In the genomic region with DNA sequence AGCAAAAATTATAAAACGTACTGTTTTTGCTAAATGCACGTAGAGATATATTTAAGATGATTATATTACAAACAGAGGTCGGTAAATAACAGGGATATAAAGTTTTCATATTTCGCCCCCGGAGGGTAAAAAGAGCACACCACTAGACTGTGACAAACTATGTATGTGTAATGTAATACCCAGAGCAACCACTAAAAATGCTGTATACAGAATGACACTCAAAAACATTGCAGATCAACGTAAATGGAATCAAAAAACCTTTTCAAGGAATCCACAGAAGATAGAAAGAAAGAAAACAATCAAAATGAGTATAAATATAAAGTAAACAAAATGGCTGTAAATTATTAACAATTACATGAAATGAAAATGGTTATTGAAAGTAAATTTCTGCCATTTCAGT, we compare ENCODE assay signal across 18 cellular contexts. TPM values are rescaled to one million over a fixed set of nuclear protein-coding genes. Genes with fewer than 3 reads are reported as not detected.
DNase-seq lines count a peak whose midpoint lies in the region; ATAC-seq and TF ChIP-seq lines count a peak whose summit lies in the region.
"Had no signal": no experiment of that assay in that cellular context is flagged by ENCODE, and none has a peak within 500 bp of the region (broad histone marks: within the 10 kb centered on the region; RNA-seq: fewer than 3 reads in every experiment).

No MANE protein-coding gene starts in this region.

- H3K27me3 ChIP-seq in GM06990 (replicated peaks; ENCODE audit: control insufficient read depth, insufficient read depth, low read length) = no peaks in the 10 kb centered on the region
- H3K27me3 ChIP-seq: Peyer's patch had no signal

- in situ Hi-C loops in SK-MEL-5 (cut with HindIII; ENCODE audit: low pct_unique_long_range_greater_than_20kb, low sequenced_read_pairs) = no loop called here

- no peaks in the 10 kb centered on the region for H3K36me3 ChIP-seq in GM06990 (ENCODE audit: control insufficient read depth, insufficient read depth, low read length)
- H3K36me3 ChIP-seq: Peyer's patch had no signal

- DNase-seq in GM06990 (ENCODE audit: extremely low read depth, insufficient read length) (no peak), SK-MEL-5 (ENCODE audit: low read depth, low spot score) (peak; percentile 32), nephron progenitor cell (no peak), NCI-H446 (lab: John Stamatoyannopoulos, UW) (no peak), natural killer cell (no peak)
- DNase-seq: activated CD8-positive, alpha-beta memory T cell treated with anti-CD3 and anti-CD28 coated beads, Interleukin-2, amount 10 ng/mL, durations not matched to agents 7 days and 5 days; activated naive CD8-positive, alpha-beta T cell treated with anti-CD3 and anti-CD28 coated beads, Interleukin-2, amount 50 U/mL, for 24 hours; cortex of kidney; DMS153; kidney glomerular epithelial cell; naive thymus-derived CD8-positive, alpha-beta T cell; NCI-H187 treated with DMSO at 0.1 percent for 48 hours; Peyer's patch; small intestine; T1000 had no signal

- TF ChIP-seq CTCF in GM06990 (IDR thresholded peaks at IDR 0.05; ENCODE audit: insufficient read depth, low read length, poor library complexity, severe bottlenecking) (peak; percentile 22), nephron progenitor cell (IDR thresholded peaks at IDR 0.05) (peak; percentile 34), natural killer cell (IDR thresholded peaks at IDR 0.05) (no peak)

- H3K4me3 Mint-ChIP-seq in nephron progenitor cell = no peak overlapping the region
- no peak overlapping the region for H3K4me3 Mint-ChIP-seq in natural killer cell
- H3K4me3 Mint-ChIP-seq: activated CD8-positive, alpha-beta memory T cell treated with anti-CD3 and anti-CD28 coated beads, Interleukin-2, amount 10 ng/mL, durations not matched to agents 7 days and 5 days; activated naive CD8-positive, alpha-beta T cell treated with anti-CD3 and anti-CD28 coated beads, Interleukin-2, amount 50 U/mL, for 24 hours; naive thymus-derived CD8-positive, alpha-beta T cell had no signal

- H3K36me3 Mint-ChIP-seq in nephron progenitor cell (ENCODE audit: low read depth) (no peaks in the 10 kb centered on the region), natural killer cell (no peaks in the 10 kb centered on the region)
- H3K36me3 Mint-ChIP-seq: activated CD8-positive, alpha-beta memory T cell treated with anti-CD3 and anti-CD28 coated beads, Interleukin-2, amount 10 ng/mL, durations not matched to agents 7 days and 5 days had no signal

- no peaks in the 10 kb centered on the region for H3K9me3 Mint-ChIP-seq in nephron progenitor cell
- H3K9me3 Mint-ChIP-seq in natural killer cell = no peaks in the 10 kb centered on the region

- H3K4me1 Mint-ChIP-seq in nephron progenitor cell (no peaks in the 10 kb centered on the region), natural killer cell (no peaks in the 10 kb centered on the region)
- H3K4me1 Mint-ChIP-seq: activated CD8-positive, alpha-beta memory T cell treated with anti-CD3 and anti-CD28 coated beads, Interleukin-2, amount 10 ng/mL, durations not matched to agents 7 days and 5 days; activated naive CD8-positive, alpha-beta T cell treated with anti-CD3 and anti-CD28 coated beads, Interleukin-2, amount 50 U/mL, for 24 hours; naive thymus-derived CD8-positive, alpha-beta T cell had no signal

- intact Hi-C loops in natural killer cell (cut with micrococcal nuclease) = no loop called here

- no peak overlapping the region for H3K4me3 ChIP-seq in GM06990 (replicated peaks; ENCODE audit: low read depth, low read length)
- H3K4me3 ChIP-seq: Peyer's patch had no signal

- peak; percentile 68 for ATAC-seq in HG03103 (IDR thresholded peaks at IDR 0.05; ENCODE audit: low read depth, unreplicated experiment)
- no peak for ATAC-seq in HG03159 (IDR thresholded peaks at IDR 0.05; ENCODE audit: unreplicated experiment)
- ATAC-seq in natural killer cell = no peak
- ATAC-seq: activated CD8-positive, alpha-beta memory T cell treated with anti-CD3 and anti-CD28 coated beads, Interleukin-2, amount 10 ng/mL, durations not matched to agents 7 days and 5 days; activated naive CD8-positive, alpha-beta T cell treated with anti-CD3 and anti-CD28 coated beads, Interleukin-2, amount 50 U/mL, for 24 hours; naive thymus-derived CD8-positive, alpha-beta T cell had no signal

- H3K27me3 Mint-ChIP-seq in nephron progenitor cell (ENCODE audit: low read depth, poor library complexity) (peaks cover 3% of the 10 kb centered on the region), natural killer cell (ENCODE audit: low read depth in 2 of 2) (peaks cover 0 to 3% of the 10 kb centered on the region in 2 donors)
- H3K27me3 Mint-ChIP-seq: activated CD8-positive, alpha-beta memory T cell treated with anti-CD3 and anti-CD28 coated beads, Interleukin-2, amount 10 ng/mL, durations not matched to agents 7 days and 5 days had no signal

- H3K27ac Mint-ChIP-seq in nephron progenitor cell = no peak overlapping the region
- H3K27ac Mint-ChIP-seq in natural killer cell = no peak overlapping the region
- H3K27ac Mint-ChIP-seq: activated CD8-positive, alpha-beta memory T cell treated with anti-CD3 and anti-CD28 coated beads, Interleukin-2, amount 10 ng/mL, durations not matched to agents 7 days and 5 days; activated naive CD8-positive, alpha-beta T cell treated with anti-CD3 and anti-CD28 coated beads, Interleukin-2, amount 50 U/mL, for 24 hours; naive thymus-derived CD8-positive, alpha-beta T cell had no signal

RNA-seq across cellular contexts. Expression of a gene that starts 37.6 kb away (rescaled TPM):
- total RNA-seq in SK-MEL-5 (2014; rRNA removed; shearing (Covaris generic)) = not detected in 2 replicates
- polyA plus RNA-seq in SK-MEL-5 (2015; cell fraction: cytosol; rRNA removed) = not detected in 2 replicates
- polyA plus RNA-seq in SK-MEL-5 (2015; cell fraction: nucleus; rRNA removed) = not detected in 2 replicates
- not detected for total RNA-seq in natural killer cell
- total RNA-seq: activated CD8-positive, alpha-beta memory T cell treated with anti-CD3 and anti-CD28 coated beads, Interleukin-2, amount 10 ng/mL, durations not matched to agents 7 days and 5 days; fibroblast of villous mesenchyme; naive thymus-derived CD8-positive, alpha-beta T cell; Peyer's patch had no signal
- polyA plus RNA-seq: naive thymus-derived CD8-positive, alpha-beta T cell; small intestine had no signal

RNA-seq across cellular contexts. Expression of a gene that starts 47.6 kb away (rescaled TPM):
- total RNA-seq in SK-MEL-5 (2014; rRNA removed; shearing (Covaris generic)) = not detected in 2 replicates
- polyA plus RNA-seq in SK-MEL-5 (2015; cell fraction: cytosol; rRNA removed) = not detected in 2 replicates
- not detected in 2 replicates for polyA plus RNA-seq in SK-MEL-5 (2015; cell fraction: nucleus; rRNA removed)
- not detected for total RNA-seq in natural killer cell
- total RNA-seq: activated CD8-positive, alpha-beta memory T cell treated with anti-CD3 and anti-CD28 coated beads, Interleukin-2, amount 10 ng/mL, durations not matched to agents 7 days and 5 days; fibroblast of villous mesenchyme; naive thymus-derived CD8-positive, alpha-beta T cell; Peyer's patch had no signal
- polyA plus RNA-seq: naive thymus-derived CD8-positive, alpha-beta T cell; small intestine had no signal
